In genomic region chr7:143934526-143935340, GRCh38 we compare ENCODE assay signal across 26 cellular contexts. TPM values are rescaled to one million over a fixed set of nuclear protein-coding genes. Genes with fewer than 3 reads are reported as not detected.
A peak's percentile ranks its signal among the peaks of the same experiment; 100 is the strongest.
DNase-seq lines count a peak whose midpoint lies in the region; ATAC-seq, FAIRE-seq and TF ChIP-seq lines count a peak whose summit lies in the region.
"Had no signal": no experiment of that assay in that cellular context is flagged by ENCODE, and none has a peak within 500 bp of the region (broad histone marks: within the 10 kb centered on the region; RNA-seq: fewer than 3 reads in every experiment).

Gene OR2F2, plus strand, starts transcription at chr7:143935233. Its CDS starts 0 bp downstream, at chr7:143935233.

- peak within 1 kb of the TSS; percentile 31 for H3K4me3 Mint-ChIP-seq in HFFc6
- H3K4me3 Mint-ChIP-seq: activated T-helper 17 cell treated with anti-CD3 and anti-CD28 coated beads, Interleukin-2, amount 50 U/mL, for 72 hours; nephron had no signal

- no peaks in the 10 kb centered on the region for H3K9me3 ChIP-seq in A549
- H3K9me3 ChIP-seq in K562 (replicated peaks; ENCODE audit: control insufficient read depth, insufficient read depth, low read depth, low read length): 0 out of 2 replicates have a peak, but pooled peaks cover 4% of the 10 kb centered on the region
- no peaks in the 10 kb centered on the region for H3K9me3 ChIP-seq in hepatocyte (ENCODE audit: low read depth)
- H3K9me3 ChIP-seq: upper lobe of left lung had no signal

- H3K36me3 ChIP-seq in K562 (ENCODE audit: control insufficient read depth, insufficient read depth, low read length) (no peaks in the 10 kb centered on the region), hepatocyte (replicated peaks; ENCODE audit: insufficient read depth, low read depth) (no peaks in the 10 kb centered on the region)
- H3K36me3 ChIP-seq: ascending aorta, heart left ventricle, upper lobe of left lung had no signal

- H3K27ac ChIP-seq in A549 (no peak within 1 kb of the TSS), K562 (ENCODE audit: extremely low read depth, low read depth, low read length) (no peak within 1 kb of the TSS), hepatocyte (peak within 1 kb of the TSS; percentile 30)
- H3K27ac ChIP-seq: ascending aorta, epithelial cell of prostate, heart left ventricle, upper lobe of left lung had no signal

- TF ChIP-seq EP300 in A549 (IDR thresholded peaks at IDR 0.05): no peak
- TF ChIP-seq EP300 in K562 (IDR thresholded peaks at IDR 0.05; ENCODE audit: low read length): no peak

- no peak for FAIRE-seq in A549 (lab: Jason Lieb, UNC)
- no peak for FAIRE-seq in K562 (lab: Jason Lieb, UNC)
- FAIRE-seq: G401.6, GM12891 had no signal

- H3K4me1 Mint-ChIP-seq in HFFc6 (ENCODE audit: low read depth): peaks cover 47% of the 10 kb centered on the region
- H3K4me1 Mint-ChIP-seq: activated T-helper 17 cell treated with anti-CD3 and anti-CD28 coated beads, Interleukin-2, amount 50 U/mL, for 72 hours; nephron had no signal

- H3K27ac Mint-ChIP-seq in HFFc6: peak within 1 kb of the TSS; percentile 90
- H3K27ac Mint-ChIP-seq: activated T-helper 17 cell treated with anti-CD3 and anti-CD28 coated beads, Interleukin-2, amount 50 U/mL, for 72 hours had no signal

- TF ChIP-seq RAD21 in A549 (conservative IDR thresholded peaks at IDR 0.05 in 1 of 2, IDR thresholded peaks at IDR 0.05 in 1 of 2) (no peak), K562 (CRISPR knock-in tag; conservative IDR thresholded peaks at IDR 0.05 in 1 of 2, IDR thresholded peaks at IDR 0.05 in 1 of 2) (no peak)

- no peak within 1 kb of the TSS for H3K4me3 ChIP-seq in A549
- H3K4me3 ChIP-seq in K562: no peak within 1 kb of the TSS
- H3K4me3 ChIP-seq in hepatocyte: no peak within 1 kb of the TSS
- H3K4me3 ChIP-seq: ascending aorta, heart left ventricle, upper lobe of left lung had no signal

- H4K20me1 ChIP-seq in K562 (replicated peaks; ENCODE audit: control insufficient read depth, insufficient read depth, low read length) (no peaks in the 10 kb centered on the region), hepatocyte (ENCODE audit: insufficient read depth, poor library complexity, severe bottlenecking) (no peaks in the 10 kb centered on the region)

- no peaks in the 10 kb centered on the region; the same call in 1 of the 2 replicates for H3K36me3 Mint-ChIP-seq in HFFc6 (ENCODE audit: low read depth)

- H3K79me2 ChIP-seq in K562 (ENCODE audit: control insufficient read depth, insufficient read depth, low read length) (no peaks in the 10 kb centered on the region), hepatocyte (no peaks in the 10 kb centered on the region)

- no peaks in the 10 kb centered on the region for H3K9me2 ChIP-seq in hepatocyte (replicated peaks; ENCODE audit: insufficient read depth)

- H3K27me3 ChIP-seq in K562 (ENCODE audit: control insufficient read depth in 2 of 2, insufficient read depth in 2 of 2, low read length in 2 of 2) (no peaks in the 10 kb centered on the region), hepatocyte (no peaks in the 10 kb centered on the region)
- H3K27me3 ChIP-seq: ascending aorta, heart left ventricle, upper lobe of left lung had no signal

- POLR2A ChIA-PET in A549 (lab: Yijun Ruan, JAX): no interaction called here
- POLR2A ChIA-PET in K562 (lab: Yijun Ruan, JAX): no interaction called here

- H3K4me2 ChIP-seq in A549: no peak within 1 kb of the TSS
- no peak within 1 kb of the TSS for H3K4me2 ChIP-seq in K562 (ENCODE audit: insufficient read depth, low read length)
- H3K4me2 ChIP-seq in hepatocyte: no peak within 1 kb of the TSS

- CTCF ChIA-PET in A549 (lab: Yijun Ruan, JAX) (interaction anchor here (1.0 to 1.5 kb wide), 3 partner anchors 13 to 77 kb away, joined by 3 to 5 read pairs (median 3); partner anchors contain the start of gene TCAF1), K562 (lab: Yijun Ruan, JAX; ENCODE audit: low intra/inter-chr PET ratio) (no interaction called here)

- no peaks in the 10 kb centered on the region for H3K4me1 ChIP-seq in A549
- peaks cover 0 to 2% of the 10 kb centered on the region in 2 experiments; a peak in 1 of 5 replicates for H3K4me1 ChIP-seq in K562 (replicated peaks in 1 of 2; ENCODE audit: control insufficient read depth in 2 of 2, insufficient read depth in 2 of 2, low read length in 2 of 2)
- H3K4me1 ChIP-seq in hepatocyte (ENCODE audit: insufficient read depth): no peaks in the 10 kb centered on the region
- H3K4me1 ChIP-seq: heart left ventricle, upper lobe of left lung had no signal

- WGBS in A549 (ENCODE audit: missing lambda C conversion rate): 28% methylated on average over 3 of the region's 3 CpGs
- WGBS in K562 (ENCODE audit: insufficient coverage, low coverage, missing lambda C conversion rate): 1% methylated on average over 3 of the region's 3 CpGs
- WGBS in hepatocyte (ENCODE audit: low lambda C conversion rate, missing lambda C conversion rate): 61% methylated on average over 3 of the region's 3 CpGs

- no peak for TF ChIP-seq CTCF in A549 (IDR thresholded peaks at IDR 0.05)
- TF ChIP-seq CTCF in HFFc6 (IDR thresholded peaks at IDR 0.05): no peak
- TF ChIP-seq CTCF in K562 (IDR thresholded peaks at IDR 0.05 in 2 of 3, conservative IDR thresholded peaks at IDR 0.05 in 1 of 3; ENCODE audit: insufficient read depth in 2 of 3, low read depth in 1 of 3, low read length in 3 of 3): no peak
- TF ChIP-seq CTCF in hepatocyte (IDR thresholded peaks at IDR 0.05; ENCODE audit: poor library complexity): no peak

- TF ChIP-seq POLR2A in A549 (IDR thresholded peaks at IDR 0.05; ENCODE audit: low read length) (no peak), K562 (conservative IDR thresholded peaks at IDR 0.05) (no peak)

- no peaks in the 10 kb centered on the region for H3K9me1 ChIP-seq in K562 (ENCODE audit: control insufficient read depth, insufficient read depth, low read length)

- no peak for DNase-seq in A549 (ENCODE audit: low read depth in 1 of 2, low spot score in 1 of 2)
- DNase-seq in HFFc6: peak; percentile 69
- no peak for DNase-seq in K562 (ENCODE audit: extremely low read depth in 1 of 4, low spot score in 3 of 4)
- DNase-seq in hepatocyte (ENCODE audit: low spot score): no peak
- DNase-seq in GM19240 (ENCODE audit: insufficient read length, low spot score): no peak
- DNase-seq: activated CD4-positive, CD25-positive, alpha-beta regulatory T cell treated with anti-CD3 and anti-CD28 coated beads, Interleukin-2, amount 50 U/mL, for 72 hours; Calu3; heart left ventricle; mesendoderm; NCI-H2107; NCI-H69; stimulated activated naive CD8-positive, alpha-beta T cell treated with anti-CD3 and anti-CD28 coated beads, Interleukin-15, Interleukin-2, amounts not matched to agents 100 U/mL and 50 U/mL, for 24 hours; upper lobe of left lung had no signal

- no peaks in the 10 kb centered on the region for H3K9me3 Mint-ChIP-seq in HFFc6
- H3K9me3 Mint-ChIP-seq: activated T-helper 17 cell treated with anti-CD3 and anti-CD28 coated beads, Interleukin-2, amount 50 U/mL, for 72 hours; nephron had no signal

- no peak for ATAC-seq in A549
- no peak for ATAC-seq in K562
- ATAC-seq in HG02840 (IDR thresholded peaks at IDR 0.05; ENCODE audit: low FRiP score, unreplicated experiment): no peak
- no peak for ATAC-seq in GM18870 (IDR thresholded peaks at IDR 0.05; ENCODE audit: unreplicated experiment)
- no peak for ATAC-seq in GM19351 (IDR thresholded peaks at IDR 0.05; ENCODE audit: unreplicated experiment)
- ATAC-seq: activated T-helper 17 cell treated with anti-CD3 and anti-CD28 coated beads, Interleukin-2, amount 50 U/mL, for 72 hours; heart left ventricle; stimulated activated naive CD8-positive, alpha-beta T cell treated with anti-CD3 and anti-CD28 coated beads, Interleukin-15, Interleukin-2, amounts not matched to agents 100 U/mL and 50 U/mL, for 24 hours had no signal

- in situ Hi-C loops in K562 (cut with MboI): no loop called here

- intact Hi-C loops in K562 (cut with micrococcal nuclease): no loop called here

- no peak within 1 kb of the TSS for H3K9ac ChIP-seq in K562 (ENCODE audit: insufficient read depth in 1 of 2, low read depth in 2 of 2, low read length in 2 of 2)

- H2AFZ ChIP-seq in K562 (ENCODE audit: low read depth, low read length) (0 out of 2 replicates have a peak within 1 kb of the TSS, but pooled peaks have one; percentile 13), hepatocyte (no peak within 1 kb of the TSS)

- H3K27me3 Mint-ChIP-seq in HFFc6 (ENCODE audit: insufficient read depth): no peaks in the 10 kb centered on the region; the same call in 1 of the 2 replicates

- BruUV-seq in K562 (replicated peaks; lab: Mats Ljungman, UMichigan): no TSS peak

TF ChIP-seq in A549, 52 proteins besides CTCF, POLR2A, EP300 and RAD21 (continues in another document):
- TF ChIP-seq MAFK (IDR thresholded peaks at IDR 0.05; ENCODE audit: partially characterized antibody) (peak; percentile 98), HDAC2 (IDR thresholded peaks at IDR 0.05) (no peak)

TF ChIP-seq in K562, 482 proteins besides CTCF, POLR2A, EP300 and RAD21 (continues in another document):
- TF ChIP-seq ZNF316 (IDR thresholded peaks at IDR 0.05) (peak; percentile 94), C11orf30 (IDR thresholded peaks at IDR 0.05; ENCODE audit: low read depth) (peak; percentile 86), MAFG (tag; conservative IDR thresholded peaks at IDR 0.05) (peak; percentile 89)

RNA-seq across cellular contexts. Expression of gene OR2F2, which starts in this region (rescaled TPM):
- polyA plus RNA-seq in A549 (2011; rRNA removed) (not detected in 2 replicates), A549 (2017; fragmentation: RNase III; extraction: RNeasy Plus Mini Kit Qiagen cat#74134 plus additional on column Dnase treatment) (not detected in 3 replicates), K562 (2011; rRNA removed) (not detected in 2 replicates), K562 (2014; fragmentation: Illumina TruSeq; extraction: Trizol) (not detected in 2 replicates), K562 (2014; fragmentation: Nextera tagmentation; extraction: Ambion mirVana) (not detected), K562 (2014; rRNA removed) (not detected in 2 replicates), hepatocyte (not detected in 2 replicates)
- polyA plus RNA-seq in A549 (2012; cell fraction: cytosol; rRNA removed): not detected in 2 replicates
- polyA plus RNA-seq in A549 (2012; cell fraction: nucleus; rRNA removed): not detected in 2 replicates
- polyA minus RNA-seq in A549 (2011; rRNA and poly(A)+ RNA removed): not detected in 2 replicates
- total RNA-seq in HFFc6 (2021; fragmentation: NEBNext Ultra II Directional; extraction: Animal tissue kit (Norgen Biotek cat#: 25700)): not detected
- not detected in 2 replicates for total RNA-seq in K562 (2011; cell fraction: chromatin; rRNA removed; ENCODE audit: low replicate concordance)
- not detected in 2 replicates for total RNA-seq in K562 (2011; cell fraction: nucleolus; rRNA removed)
- not detected in 2 replicates for total RNA-seq in K562 (2011; cell fraction: nucleoplasm; rRNA removed)
- total RNA-seq in K562 (2014; rRNA removed) (not detected in 2 replicates), K562 (2014; rRNA removed; fragmentation: Illumina TruSeq; extraction: Trizol) (not detected in 2 replicates), K562 (2015; rRNA removed; fragmentation: Illumina TruSeq; extraction: Trizol) (not detected in 2 replicates), K562 (2021) (not detected in 2 replicates), hepatocyte (not detected in 2 replicates)
- polyA plus RNA-seq in K562 (2011; cell fraction: cytosol; rRNA removed): not detected in 2 replicates
- polyA plus RNA-seq in K562 (2011; cell fraction: nucleus; rRNA removed): not detected in 2 replicates
- polyA plus RNA-seq in K562 (2012): not detected in 2 replicates
- polyA minus RNA-seq in K562 (2011; rRNA and poly(A)+ RNA removed): not detected in 2 replicates
- polyA minus RNA-seq in K562 (2011; cell fraction: cytosol; rRNA and poly(A)+ RNA removed): not detected in 2 replicates
- not detected in 2 replicates for polyA minus RNA-seq in K562 (2011; cell fraction: nucleus; rRNA and poly(A)+ RNA removed)
- total RNA-seq: A673; activated T-helper 17 cell treated with anti-CD3 and anti-CD28 coated beads, Interleukin-2, amount 50 U/mL, for 72 hours; ascending aorta; Calu3; dermis microvascular lymphatic vessel endothelial cell; heart left ventricle; kidney epithelial cell; SK-MEL-5; upper lobe of left lung had no signal
- polyA plus RNA-seq: heart left ventricle had no signal

Comparison
In these comparisons a context has a peak if more than half of its experiments do, and no peak if none do; other contexts are left out.
1. Peak in DNase-seq in HFFc6; RNA of the gene not detected or under 1 TPM.
2. Of the 35 proteins assayed by ChIP-seq in both K562 and A549: peak only in K562: none; only in A549: none; in both: MAFK; in neither: 34.